In the genomic region with DNA sequence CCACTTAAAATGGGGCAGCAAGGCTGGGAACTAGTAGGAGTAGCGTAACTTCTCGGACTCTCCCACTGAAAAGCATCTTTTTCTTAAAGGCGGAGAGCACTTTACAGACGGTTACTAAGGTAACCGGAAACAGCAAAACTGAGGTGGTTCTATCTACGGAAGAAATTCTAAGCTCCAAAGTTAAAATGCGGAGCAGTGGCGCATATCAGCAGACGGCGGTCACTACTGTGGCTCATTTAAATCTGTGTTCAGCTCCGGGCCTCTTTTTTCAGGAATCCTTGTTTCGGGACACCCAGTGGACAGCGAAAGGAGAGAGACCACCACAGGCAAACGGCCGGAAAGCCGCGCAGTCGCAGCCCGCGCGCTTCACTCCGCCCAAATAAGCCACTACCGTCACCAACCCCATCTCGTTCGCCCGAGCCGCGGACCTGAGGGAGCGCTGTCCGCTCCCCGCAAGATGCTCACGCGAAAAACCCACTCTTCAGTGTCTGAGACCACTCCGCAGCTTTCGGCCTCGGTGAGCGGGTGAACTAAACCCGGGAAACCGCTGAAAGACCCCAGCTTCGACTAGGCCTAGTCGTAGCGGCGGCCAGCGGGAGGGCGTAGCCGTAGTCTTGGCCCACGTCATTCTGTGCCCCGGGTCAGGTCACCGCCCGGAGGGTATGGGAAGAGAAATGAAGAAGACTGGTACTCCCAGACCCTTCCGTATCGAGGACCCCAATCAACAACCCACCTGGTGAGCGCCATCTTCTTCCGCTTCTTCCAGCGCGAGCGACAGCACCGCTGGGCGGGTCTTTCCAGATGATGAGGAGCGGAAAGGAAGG, we compare ENCODE assay signal across 1 cellular context.
A peak's percentile ranks its signal among the peaks of the same experiment; 100 is the strongest.
TF ChIP-seq lines count a peak whose summit lies in the region.

SNW1 (minus strand) TSS at position 776 of the 824 bp plus-strand sequence; CDS start at position 747, 29 bp downstream.

TF ChIP-seq in HepG2, 621 proteins besides CTCF, POLR2A, EP300 and RAD21 (continued from another document and continues in another):
- no peak for TF ChIP-seq TRIM22 (IDR thresholded peaks at IDR 0.05)
- no peak for TF ChIP-seq MBD4 (IDR thresholded peaks at IDR 0.05; ENCODE audit: borderline replicate concordance, low read length)
- TF ChIP-seq ZNF879 (CRISPR knock-in tag; IDR thresholded peaks at IDR 0.05) = 0 out of 2 replicates have a peak, but pooled peaks have one; percentile 35
- no peak for TF ChIP-seq PCBP2 (optimal IDR thresholded peaks at IDR 0.05; ENCODE audit: low read depth, low read length, poor library complexity, severe bottlenecking)
- TF ChIP-seq ZFP90 (CRISPR knock-in tag; IDR thresholded peaks at IDR 0.05; ENCODE audit: borderline replicate concordance) = no peak
- TF ChIP-seq CREB1 (IDR thresholded peaks at IDR 0.05) = peak; percentile 32
- no peak; the same call in 1 of the 2 replicates for TF ChIP-seq CREB1 (CRISPR knock-in tag; IDR thresholded peaks at IDR 0.05)
- TF ChIP-seq ZNF598 (CRISPR knock-in tag; IDR thresholded peaks at IDR 0.05; ENCODE audit: borderline replicate concordance) = peak; percentile 82; the same call in 1 of the 2 replicates
- no peak for TF ChIP-seq ZFP41 (CRISPR knock-in tag; IDR thresholded peaks at IDR 0.05; ENCODE audit: borderline replicate concordance)
- no peak for TF ChIP-seq PCBP1 (IDR thresholded peaks at IDR 0.05; ENCODE audit: borderline replicate concordance, low read depth, low read length)
- TF ChIP-seq ZBTB21 (CRISPR knock-in tag; IDR thresholded peaks at IDR 0.05) = no peak
- no peak for TF ChIP-seq ZZZ3 (CRISPR knock-in tag; IDR thresholded peaks at IDR 0.05; ENCODE audit: borderline replicate concordance)
- TF ChIP-seq PTBP1 (IDR thresholded peaks at IDR 0.05; ENCODE audit: low read depth, low read length, poor library complexity, severe bottlenecking) = no peak
- no peak for TF ChIP-seq NFE2L1 (CRISPR knock-in tag; IDR thresholded peaks at IDR 0.05; ENCODE audit: borderline replicate concordance)
- TF ChIP-seq, protein P1, sequence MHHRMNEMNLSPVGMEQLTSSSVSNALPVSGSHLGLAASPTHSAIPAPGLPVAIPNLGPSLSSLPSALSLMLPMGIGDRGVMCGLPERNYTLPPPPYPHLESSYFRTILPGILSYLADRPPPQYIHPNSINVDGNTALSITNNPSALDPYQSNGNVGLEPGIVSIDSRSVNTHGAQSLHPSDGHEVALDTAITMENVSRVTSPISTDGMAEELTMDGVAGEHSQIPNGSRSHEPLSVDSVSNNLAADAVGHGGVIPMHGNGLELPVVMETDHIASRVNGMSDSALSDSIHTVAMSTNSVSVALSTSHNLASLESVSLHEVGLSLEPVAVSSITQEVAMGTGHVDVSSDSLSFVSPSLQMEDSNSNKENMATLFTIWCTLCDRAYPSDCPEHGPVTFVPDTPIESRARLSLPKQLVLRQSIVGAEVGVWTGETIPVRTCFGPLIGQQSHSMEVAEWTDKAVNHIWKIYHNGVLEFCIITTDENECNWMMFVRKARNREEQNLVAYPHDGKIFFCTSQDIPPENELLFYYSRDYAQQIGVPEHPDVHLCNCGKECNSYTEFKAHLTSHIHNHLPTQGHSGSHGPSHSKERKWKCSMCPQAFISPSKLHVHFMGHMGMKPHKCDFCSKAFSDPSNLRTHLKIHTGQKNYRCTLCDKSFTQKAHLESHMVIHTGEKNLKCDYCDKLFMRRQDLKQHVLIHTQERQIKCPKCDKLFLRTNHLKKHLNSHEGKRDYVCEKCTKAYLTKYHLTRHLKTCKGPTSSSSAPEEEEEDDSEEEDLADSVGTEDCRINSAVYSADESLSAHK (CRISPR knock-in tag; IDR thresholded peaks at IDR 0.05; ENCODE audit: borderline replicate concordance) = no peak
- 0 out of 2 replicates have a peak, but pooled peaks have one; percentile 4 for TF ChIP-seq ATF7-NPFF (CRISPR knock-in tag; IDR thresholded peaks at IDR 0.05; ENCODE audit: low read depth)
- TF ChIP-seq ZNF597 (CRISPR knock-in tag; IDR thresholded peaks at IDR 0.05) = no peak
- TF ChIP-seq ZNF768 (CRISPR knock-in tag; IDR thresholded peaks at IDR 0.05) = peak; percentile 73; the same call in 1 of the 2 replicates
- no peak for TF ChIP-seq NFATC3 (CRISPR knock-in tag; IDR thresholded peaks at IDR 0.05)
- TF ChIP-seq, protein P2, sequence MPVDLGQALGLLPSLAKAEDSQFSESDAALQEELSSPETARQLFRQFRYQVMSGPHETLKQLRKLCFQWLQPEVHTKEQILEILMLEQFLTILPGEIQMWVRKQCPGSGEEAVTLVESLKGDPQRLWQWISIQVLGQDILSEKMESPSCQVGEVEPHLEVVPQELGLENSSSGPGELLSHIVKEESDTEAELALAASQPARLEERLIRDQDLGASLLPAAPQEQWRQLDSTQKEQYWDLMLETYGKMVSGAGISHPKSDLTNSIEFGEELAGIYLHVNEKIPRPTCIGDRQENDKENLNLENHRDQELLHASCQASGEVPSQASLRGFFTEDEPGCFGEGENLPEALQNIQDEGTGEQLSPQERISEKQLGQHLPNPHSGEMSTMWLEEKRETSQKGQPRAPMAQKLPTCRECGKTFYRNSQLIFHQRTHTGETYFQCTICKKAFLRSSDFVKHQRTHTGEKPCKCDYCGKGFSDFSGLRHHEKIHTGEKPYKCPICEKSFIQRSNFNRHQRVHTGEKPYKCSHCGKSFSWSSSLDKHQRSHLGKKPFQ (CRISPR knock-in tag; IDR thresholded peaks at IDR 0.05; ENCODE audit: insufficient replicate concordance) = peak; percentile 61
- no peak for TF ChIP-seq TBL1XR1 (IDR thresholded peaks at IDR 0.05; ENCODE audit: borderline replicate concordance, low read length, partially characterized antibody)
- TF ChIP-seq, protein P3, sequence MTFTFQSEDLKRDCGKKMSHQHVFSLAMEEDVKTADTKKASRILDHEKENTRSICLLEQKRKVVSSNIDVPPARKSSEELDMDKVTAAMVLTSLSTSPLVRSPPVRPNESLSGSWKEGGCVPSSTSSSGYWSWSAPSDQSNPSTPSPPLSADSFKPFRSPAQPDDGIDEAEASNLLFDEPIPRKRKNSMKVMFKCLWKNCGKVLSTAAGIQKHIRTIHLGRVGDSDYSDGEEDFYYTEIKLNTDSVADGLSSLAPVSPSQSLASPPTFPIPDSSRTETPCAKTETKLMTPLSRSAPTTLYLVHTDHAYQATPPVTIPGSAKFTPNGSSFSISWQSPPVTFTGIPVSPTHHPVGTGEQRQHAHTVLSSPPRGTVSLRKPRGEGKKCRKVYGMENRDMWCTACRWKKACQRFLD (CRISPR knock-in tag; IDR thresholded peaks at IDR 0.05; ENCODE audit: borderline replicate concordance) = no peak
- no peak for TF ChIP-seq HNF4A (CRISPR knock-in tag; IDR thresholded peaks at IDR 0.05)
- TF ChIP-seq FOXJ3 (CRISPR knock-in tag; IDR thresholded peaks at IDR 0.05; ENCODE audit: borderline replicate concordance) = no peak
- TF ChIP-seq SRF (IDR thresholded peaks at IDR 0.05; ENCODE audit: low read depth, low read length) = no peak
- TF ChIP-seq FOXC1 (CRISPR knock-in tag; IDR thresholded peaks at IDR 0.05; ENCODE audit: borderline replicate concordance) = peak; percentile 87
- no peak for TF ChIP-seq ETV6 (CRISPR knock-in tag; conservative IDR thresholded peaks at IDR 0.05)
- TF ChIP-seq, protein P4, sequence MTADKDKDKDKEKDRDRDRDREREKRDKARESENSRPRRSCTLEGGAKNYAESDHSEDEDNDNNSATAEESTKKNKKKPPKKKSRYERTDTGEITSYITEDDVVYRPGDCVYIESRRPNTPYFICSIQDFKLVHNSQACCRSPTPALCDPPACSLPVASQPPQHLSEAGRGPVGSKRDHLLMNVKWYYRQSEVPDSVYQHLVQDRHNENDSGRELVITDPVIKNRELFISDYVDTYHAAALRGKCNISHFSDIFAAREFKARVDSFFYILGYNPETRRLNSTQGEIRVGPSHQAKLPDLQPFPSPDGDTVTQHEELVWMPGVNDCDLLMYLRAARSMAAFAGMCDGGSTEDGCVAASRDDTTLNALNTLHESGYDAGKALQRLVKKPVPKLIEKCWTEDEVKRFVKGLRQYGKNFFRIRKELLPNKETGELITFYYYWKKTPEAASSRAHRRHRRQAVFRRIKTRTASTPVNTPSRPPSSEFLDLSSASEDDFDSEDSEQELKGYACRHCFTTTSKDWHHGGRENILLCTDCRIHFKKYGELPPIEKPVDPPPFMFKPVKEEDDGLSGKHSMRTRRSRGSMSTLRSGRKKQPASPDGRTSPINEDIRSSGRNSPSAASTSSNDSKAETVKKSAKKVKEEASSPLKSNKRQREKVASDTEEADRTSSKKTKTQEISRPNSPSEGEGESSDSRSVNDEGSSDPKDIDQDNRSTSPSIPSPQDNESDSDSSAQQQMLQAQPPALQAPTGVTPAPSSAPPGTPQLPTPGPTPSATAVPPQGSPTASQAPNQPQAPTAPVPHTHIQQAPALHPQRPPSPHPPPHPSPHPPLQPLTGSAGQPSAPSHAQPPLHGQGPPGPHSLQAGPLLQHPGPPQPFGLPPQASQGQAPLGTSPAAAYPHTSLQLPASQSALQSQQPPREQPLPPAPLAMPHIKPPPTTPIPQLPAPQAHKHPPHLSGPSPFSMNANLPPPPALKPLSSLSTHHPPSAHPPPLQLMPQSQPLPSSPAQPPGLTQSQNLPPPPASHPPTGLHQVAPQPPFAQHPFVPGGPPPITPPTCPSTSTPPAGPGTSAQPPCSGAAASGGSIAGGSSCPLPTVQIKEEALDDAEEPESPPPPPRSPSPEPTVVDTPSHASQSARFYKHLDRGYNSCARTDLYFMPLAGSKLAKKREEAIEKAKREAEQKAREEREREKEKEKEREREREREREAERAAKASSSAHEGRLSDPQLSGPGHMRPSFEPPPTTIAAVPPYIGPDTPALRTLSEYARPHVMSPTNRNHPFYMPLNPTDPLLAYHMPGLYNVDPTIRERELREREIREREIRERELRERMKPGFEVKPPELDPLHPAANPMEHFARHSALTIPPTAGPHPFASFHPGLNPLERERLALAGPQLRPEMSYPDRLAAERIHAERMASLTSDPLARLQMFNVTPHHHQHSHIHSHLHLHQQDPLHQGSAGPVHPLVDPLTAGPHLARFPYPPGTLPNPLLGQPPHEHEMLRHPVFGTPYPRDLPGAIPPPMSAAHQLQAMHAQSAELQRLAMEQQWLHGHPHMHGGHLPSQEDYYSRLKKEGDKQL (CRISPR knock-in tag; IDR thresholded peaks at IDR 0.05; ENCODE audit: low read depth) = no peak
- TF ChIP-seq JUN (CRISPR knock-in tag; IDR thresholded peaks at IDR 0.05) = no peak
- TF ChIP-seq HINFP (CRISPR knock-in tag; IDR thresholded peaks at IDR 0.05; ENCODE audit: low read depth) = peak; percentile 45; the same call in 1 of the 2 replicates
- TF ChIP-seq MBNL3 (CRISPR knock-in tag; conservative IDR thresholded peaks at IDR 0.05) = no peak
- TF ChIP-seq KMT2B (CRISPR knock-in tag; IDR thresholded peaks at IDR 0.05) = peak; percentile 86
- no peak for TF ChIP-seq TCF12 (IDR thresholded peaks at IDR 0.05)
- no peak for TF ChIP-seq TCF12 (CRISPR knock-in tag; IDR thresholded peaks at IDR 0.05)
- TF ChIP-seq DMTF1 (CRISPR knock-in tag; IDR thresholded peaks at IDR 0.05) = no peak
- no peak for TF ChIP-seq ZNF576 (CRISPR knock-in tag; IDR thresholded peaks at IDR 0.05)
- no peak for TF ChIP-seq DBP (CRISPR knock-in tag; IDR thresholded peaks at IDR 0.05; ENCODE audit: not compliant biosample characterization)
- TF ChIP-seq ZNF543 (CRISPR knock-in tag; IDR thresholded peaks at IDR 0.05) = peak; percentile 53; the same call in 1 of the 2 replicates
- TF ChIP-seq FOXP1 (IDR thresholded peaks at IDR 0.05) = no peak
- no peak for TF ChIP-seq FOXP1 (CRISPR knock-in tag; IDR thresholded peaks at IDR 0.05)
